In the genomic region with DNA sequence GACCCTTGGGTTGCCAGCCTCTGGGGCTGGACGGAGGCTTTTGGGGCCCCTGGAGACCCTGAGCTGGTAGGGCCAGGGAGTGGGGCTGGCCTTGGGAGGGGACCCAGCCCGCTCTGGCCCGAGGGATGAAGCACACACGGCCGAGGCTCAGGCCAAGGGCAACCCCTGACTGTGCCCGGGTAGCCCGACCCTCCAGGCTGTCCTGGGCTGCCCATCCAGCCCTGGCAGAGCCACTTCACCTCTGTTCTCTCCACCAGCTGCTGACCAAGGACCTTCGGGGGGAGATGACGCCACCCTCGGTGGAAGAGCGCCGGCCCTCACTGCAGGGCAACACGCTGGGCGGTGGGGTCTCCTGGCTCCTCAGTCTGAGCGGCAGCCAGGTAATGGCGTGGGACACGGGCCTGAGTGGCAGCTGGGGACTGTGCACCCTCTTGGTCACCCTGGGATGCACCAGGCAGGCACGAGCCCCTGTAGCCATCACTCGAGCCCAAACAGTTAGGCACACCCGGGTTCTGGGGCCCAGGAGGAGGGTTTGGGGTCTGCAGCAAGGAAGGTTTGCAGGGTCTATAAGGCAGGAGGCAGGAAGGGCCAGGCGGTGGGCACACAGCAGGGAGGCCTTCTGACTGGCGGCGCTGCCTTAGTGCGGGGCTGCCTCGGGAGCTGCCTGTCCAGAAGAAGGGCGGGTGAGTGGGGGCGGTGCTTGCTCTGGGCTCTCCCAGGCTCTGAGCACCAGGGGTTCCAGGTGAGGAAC, we compare ENCODE assay signal across 1 cellular context.
TF ChIP-seq lines count a peak whose summit lies in the region.

No MANE protein-coding gene starts in this region.

TF ChIP-seq in WTC11, 78 proteins besides CTCF, POLR2A, EP300 and RAD21:
- TF ChIP-seq ZNF263 (CRISPR knock-in tag; IDR thresholded peaks at IDR 0.05; ENCODE audit: low read depth) (no peak), SOX15 (CRISPR knock-in tag; IDR thresholded peaks at IDR 0.05) (no peak), ZBTB21 (CRISPR knock-in tag; IDR thresholded peaks at IDR 0.05; ENCODE audit: borderline replicate concordance) (no peak), ZNF219 (CRISPR knock-in tag; IDR thresholded peaks at IDR 0.05; ENCODE audit: borderline replicate concordance) (no peak), TP53 (CRISPR knock-in tag; IDR thresholded peaks at IDR 0.05) (no peak), ZNF121 (CRISPR knock-in tag; IDR thresholded peaks at IDR 0.05) (no peak), OVOL2 (CRISPR knock-in tag; IDR thresholded peaks at IDR 0.05; ENCODE audit: borderline replicate concordance) (no peak), SP1 (CRISPR knock-in tag; conservative IDR thresholded peaks at IDR 0.05) (no peak)
- TF ChIP-seq, protein P1, sequence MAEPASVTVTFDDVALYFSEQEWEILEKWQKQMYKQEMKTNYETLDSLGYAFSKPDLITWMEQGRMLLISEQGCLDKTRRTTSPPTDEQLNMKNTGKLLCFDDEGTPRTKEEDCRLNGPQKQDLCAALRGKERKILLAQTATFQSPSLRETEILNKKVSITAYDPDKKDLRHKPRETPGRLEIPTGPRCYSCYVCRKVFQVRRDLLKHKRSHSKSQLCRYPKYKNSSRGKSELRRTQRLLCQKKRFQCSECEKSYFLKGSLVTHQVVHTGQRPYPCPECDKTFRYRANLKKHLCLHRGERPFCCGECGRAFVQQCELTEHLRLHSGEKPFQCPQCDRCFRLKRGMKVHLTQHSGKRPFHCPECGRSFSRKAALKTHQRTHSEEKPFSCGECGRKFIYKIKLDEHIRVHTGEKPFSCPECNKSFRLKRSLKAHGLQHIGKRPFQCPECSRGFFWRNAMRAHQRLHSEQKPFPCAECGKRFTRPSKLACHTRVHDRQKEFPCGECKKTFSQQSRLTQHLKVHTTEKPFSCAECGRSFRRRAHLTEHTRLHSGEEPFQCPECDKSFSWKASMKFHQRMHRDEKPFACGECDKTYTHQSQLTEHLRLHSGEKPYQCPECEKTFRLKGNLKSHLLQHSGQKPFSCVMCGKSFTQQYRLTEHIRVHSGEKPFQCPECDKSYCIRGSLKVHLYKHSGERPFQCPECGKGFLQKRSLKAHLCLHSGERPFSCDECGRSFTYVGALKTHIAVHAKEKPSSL (CRISPR knock-in tag; conservative IDR thresholded peaks at IDR 0.05), result no peak
- TF ChIP-seq, protein P2, sequence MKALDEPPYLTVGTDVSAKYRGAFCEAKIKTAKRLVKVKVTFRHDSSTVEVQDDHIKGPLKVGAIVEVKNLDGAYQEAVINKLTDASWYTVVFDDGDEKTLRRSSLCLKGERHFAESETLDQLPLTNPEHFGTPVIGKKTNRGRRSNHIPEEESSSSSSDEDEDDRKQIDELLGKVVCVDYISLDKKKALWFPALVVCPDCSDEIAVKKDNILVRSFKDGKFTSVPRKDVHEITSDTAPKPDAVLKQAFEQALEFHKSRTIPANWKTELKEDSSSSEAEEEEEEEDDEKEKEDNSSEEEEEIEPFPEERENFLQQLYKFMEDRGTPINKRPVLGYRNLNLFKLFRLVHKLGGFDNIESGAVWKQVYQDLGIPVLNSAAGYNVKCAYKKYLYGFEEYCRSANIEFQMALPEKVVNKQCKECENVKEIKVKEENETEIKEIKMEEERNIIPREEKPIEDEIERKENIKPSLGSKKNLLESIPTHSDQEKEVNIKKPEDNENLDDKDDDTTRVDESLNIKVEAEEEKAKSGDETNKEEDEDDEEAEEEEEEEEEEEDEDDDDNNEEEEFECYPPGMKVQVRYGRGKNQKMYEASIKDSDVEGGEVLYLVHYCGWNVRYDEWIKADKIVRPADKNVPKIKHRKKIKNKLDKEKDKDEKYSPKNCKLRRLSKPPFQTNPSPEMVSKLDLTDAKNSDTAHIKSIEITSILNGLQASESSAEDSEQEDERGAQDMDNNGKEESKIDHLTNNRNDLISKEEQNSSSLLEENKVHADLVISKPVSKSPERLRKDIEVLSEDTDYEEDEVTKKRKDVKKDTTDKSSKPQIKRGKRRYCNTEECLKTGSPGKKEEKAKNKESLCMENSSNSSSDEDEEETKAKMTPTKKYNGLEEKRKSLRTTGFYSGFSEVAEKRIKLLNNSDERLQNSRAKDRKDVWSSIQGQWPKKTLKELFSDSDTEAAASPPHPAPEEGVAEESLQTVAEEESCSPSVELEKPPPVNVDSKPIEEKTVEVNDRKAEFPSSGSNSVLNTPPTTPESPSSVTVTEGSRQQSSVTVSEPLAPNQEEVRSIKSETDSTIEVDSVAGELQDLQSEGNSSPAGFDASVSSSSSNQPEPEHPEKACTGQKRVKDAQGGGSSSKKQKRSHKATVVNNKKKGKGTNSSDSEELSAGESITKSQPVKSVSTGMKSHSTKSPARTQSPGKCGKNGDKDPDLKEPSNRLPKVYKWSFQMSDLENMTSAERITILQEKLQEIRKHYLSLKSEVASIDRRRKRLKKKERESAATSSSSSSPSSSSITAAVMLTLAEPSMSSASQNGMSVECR (CRISPR knock-in tag; IDR thresholded peaks at IDR 0.05; ENCODE audit: borderline replicate concordance), result no peak
- TF ChIP-seq, protein P3, sequence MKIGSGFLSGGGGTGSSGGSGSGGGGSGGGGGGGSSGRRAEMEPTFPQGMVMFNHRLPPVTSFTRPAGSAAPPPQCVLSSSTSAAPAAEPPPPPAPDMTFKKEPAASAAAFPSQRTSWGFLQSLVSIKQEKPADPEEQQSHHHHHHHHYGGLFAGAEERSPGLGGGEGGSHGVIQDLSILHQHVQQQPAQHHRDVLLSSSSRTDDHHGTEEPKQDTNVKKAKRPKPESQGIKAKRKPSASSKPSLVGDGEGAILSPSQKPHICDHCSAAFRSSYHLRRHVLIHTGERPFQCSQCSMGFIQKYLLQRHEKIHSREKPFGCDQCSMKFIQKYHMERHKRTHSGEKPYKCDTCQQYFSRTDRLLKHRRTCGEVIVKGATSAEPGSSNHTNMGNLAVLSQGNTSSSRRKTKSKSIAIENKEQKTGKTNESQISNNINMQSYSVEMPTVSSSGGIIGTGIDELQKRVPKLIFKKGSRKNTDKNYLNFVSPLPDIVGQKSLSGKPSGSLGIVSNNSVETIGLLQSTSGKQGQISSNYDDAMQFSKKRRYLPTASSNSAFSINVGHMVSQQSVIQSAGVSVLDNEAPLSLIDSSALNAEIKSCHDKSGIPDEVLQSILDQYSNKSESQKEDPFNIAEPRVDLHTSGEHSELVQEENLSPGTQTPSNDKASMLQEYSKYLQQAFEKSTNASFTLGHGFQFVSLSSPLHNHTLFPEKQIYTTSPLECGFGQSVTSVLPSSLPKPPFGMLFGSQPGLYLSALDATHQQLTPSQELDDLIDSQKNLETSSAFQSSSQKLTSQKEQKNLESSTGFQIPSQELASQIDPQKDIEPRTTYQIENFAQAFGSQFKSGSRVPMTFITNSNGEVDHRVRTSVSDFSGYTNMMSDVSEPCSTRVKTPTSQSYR (CRISPR knock-in tag; IDR thresholded peaks at IDR 0.05), result no peak
- TF ChIP-seq, protein P4, sequence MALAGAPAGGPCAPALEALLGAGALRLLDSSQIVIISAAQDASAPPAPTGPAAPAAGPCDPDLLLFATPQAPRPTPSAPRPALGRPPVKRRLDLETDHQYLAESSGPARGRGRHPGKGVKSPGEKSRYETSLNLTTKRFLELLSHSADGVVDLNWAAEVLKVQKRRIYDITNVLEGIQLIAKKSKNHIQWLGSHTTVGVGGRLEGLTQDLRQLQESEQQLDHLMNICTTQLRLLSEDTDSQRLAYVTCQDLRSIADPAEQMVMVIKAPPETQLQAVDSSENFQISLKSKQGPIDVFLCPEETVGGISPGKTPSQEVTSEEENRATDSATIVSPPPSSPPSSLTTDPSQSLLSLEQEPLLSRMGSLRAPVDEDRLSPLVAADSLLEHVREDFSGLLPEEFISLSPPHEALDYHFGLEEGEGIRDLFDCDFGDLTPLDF (CRISPR knock-in tag; IDR thresholded peaks at IDR 0.05), result no peak
- TF ChIP-seq, protein P5, sequence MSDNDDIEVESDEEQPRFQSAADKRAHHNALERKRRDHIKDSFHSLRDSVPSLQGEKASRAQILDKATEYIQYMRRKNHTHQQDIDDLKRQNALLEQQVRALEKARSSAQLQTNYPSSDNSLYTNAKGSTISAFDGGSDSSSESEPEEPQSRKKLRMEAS (CRISPR knock-in tag; IDR thresholded peaks at IDR 0.05), result no peak
- TF ChIP-seq, protein P6, sequence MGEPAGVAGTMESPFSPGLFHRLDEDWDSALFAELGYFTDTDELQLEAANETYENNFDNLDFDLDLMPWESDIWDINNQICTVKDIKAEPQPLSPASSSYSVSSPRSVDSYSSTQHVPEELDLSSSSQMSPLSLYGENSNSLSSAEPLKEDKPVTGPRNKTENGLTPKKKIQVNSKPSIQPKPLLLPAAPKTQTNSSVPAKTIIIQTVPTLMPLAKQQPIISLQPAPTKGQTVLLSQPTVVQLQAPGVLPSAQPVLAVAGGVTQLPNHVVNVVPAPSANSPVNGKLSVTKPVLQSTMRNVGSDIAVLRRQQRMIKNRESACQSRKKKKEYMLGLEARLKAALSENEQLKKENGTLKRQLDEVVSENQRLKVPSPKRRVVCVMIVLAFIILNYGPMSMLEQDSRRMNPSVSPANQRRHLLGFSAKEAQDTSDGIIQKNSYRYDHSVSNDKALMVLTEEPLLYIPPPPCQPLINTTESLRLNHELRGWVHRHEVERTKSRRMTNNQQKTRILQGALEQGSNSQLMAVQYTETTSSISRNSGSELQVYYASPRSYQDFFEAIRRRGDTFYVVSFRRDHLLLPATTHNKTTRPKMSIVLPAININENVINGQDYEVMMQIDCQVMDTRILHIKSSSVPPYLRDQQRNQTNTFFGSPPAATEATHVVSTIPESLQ (CRISPR knock-in tag; IDR thresholded peaks at IDR 0.05), result no peak
- TF ChIP-seq, protein P7, sequence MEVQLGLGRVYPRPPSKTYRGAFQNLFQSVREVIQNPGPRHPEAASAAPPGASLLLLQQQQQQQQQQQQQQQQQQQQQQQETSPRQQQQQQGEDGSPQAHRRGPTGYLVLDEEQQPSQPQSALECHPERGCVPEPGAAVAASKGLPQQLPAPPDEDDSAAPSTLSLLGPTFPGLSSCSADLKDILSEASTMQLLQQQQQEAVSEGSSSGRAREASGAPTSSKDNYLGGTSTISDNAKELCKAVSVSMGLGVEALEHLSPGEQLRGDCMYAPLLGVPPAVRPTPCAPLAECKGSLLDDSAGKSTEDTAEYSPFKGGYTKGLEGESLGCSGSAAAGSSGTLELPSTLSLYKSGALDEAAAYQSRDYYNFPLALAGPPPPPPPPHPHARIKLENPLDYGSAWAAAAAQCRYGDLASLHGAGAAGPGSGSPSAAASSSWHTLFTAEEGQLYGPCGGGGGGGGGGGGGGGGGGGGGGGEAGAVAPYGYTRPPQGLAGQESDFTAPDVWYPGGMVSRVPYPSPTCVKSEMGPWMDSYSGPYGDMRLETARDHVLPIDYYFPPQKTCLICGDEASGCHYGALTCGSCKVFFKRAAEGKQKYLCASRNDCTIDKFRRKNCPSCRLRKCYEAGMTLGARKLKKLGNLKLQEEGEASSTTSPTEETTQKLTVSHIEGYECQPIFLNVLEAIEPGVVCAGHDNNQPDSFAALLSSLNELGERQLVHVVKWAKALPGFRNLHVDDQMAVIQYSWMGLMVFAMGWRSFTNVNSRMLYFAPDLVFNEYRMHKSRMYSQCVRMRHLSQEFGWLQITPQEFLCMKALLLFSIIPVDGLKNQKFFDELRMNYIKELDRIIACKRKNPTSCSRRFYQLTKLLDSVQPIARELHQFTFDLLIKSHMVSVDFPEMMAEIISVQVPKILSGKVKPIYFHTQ (CRISPR knock-in tag; IDR thresholded peaks at IDR 0.05), result no peak
- TF ChIP-seq, protein P8, sequence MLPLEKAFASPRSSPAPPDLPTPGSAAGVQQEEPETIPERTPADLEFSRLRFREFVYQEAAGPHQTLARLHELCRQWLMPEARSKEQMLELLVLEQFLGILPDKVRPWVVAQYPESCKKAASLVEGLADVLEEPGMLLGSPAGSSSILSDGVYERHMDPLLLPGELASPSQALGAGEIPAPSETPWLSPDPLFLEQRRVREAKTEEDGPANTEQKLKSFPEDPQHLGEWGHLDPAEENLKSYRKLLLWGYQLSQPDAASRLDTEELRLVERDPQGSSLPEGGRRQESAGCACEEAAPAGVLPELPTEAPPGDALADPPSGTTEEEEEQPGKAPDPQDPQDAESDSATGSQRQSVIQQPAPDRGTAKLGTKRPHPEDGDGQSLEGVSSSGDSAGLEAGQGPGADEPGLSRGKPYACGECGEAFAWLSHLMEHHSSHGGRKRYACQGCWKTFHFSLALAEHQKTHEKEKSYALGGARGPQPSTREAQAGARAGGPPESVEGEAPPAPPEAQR (CRISPR knock-in tag; IDR thresholded peaks at IDR 0.05), result no peak
- TF ChIP-seq, protein P9, sequence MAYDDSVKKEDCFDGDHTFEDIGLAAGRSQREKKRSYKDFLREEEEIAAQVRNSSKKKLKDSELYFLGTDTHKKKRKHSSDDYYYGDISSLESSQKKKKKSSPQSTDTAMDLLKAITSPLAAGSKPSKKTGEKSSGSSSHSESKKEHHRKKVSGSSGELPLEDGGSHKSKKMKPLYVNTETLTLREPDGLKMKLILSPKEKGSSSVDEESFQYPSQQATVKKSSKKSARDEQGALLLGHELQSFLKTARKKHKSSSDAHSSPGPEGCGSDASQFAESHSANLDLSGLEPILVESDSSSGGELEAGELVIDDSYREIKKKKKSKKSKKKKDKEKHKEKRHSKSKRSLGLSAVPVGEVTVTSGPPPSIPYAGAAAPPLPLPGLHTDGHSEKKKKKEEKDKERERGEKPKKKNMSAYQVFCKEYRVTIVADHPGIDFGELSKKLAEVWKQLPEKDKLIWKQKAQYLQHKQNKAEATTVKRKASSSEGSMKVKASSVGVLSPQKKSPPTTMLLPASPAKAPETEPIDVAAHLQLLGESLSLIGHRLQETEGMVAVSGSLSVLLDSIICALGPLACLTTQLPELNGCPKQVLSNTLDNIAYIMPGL (CRISPR knock-in tag; IDR thresholded peaks at IDR 0.05), result no peak
- TF ChIP-seq, protein P10, sequence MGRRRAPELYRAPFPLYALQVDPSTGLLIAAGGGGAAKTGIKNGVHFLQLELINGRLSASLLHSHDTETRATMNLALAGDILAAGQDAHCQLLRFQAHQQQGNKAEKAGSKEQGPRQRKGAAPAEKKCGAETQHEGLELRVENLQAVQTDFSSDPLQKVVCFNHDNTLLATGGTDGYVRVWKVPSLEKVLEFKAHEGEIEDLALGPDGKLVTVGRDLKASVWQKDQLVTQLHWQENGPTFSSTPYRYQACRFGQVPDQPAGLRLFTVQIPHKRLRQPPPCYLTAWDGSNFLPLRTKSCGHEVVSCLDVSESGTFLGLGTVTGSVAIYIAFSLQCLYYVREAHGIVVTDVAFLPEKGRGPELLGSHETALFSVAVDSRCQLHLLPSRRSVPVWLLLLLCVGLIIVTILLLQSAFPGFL (CRISPR knock-in tag; IDR thresholded peaks at IDR 0.05; ENCODE audit: borderline replicate concordance), result no peak
